In the genomic region with DNA sequence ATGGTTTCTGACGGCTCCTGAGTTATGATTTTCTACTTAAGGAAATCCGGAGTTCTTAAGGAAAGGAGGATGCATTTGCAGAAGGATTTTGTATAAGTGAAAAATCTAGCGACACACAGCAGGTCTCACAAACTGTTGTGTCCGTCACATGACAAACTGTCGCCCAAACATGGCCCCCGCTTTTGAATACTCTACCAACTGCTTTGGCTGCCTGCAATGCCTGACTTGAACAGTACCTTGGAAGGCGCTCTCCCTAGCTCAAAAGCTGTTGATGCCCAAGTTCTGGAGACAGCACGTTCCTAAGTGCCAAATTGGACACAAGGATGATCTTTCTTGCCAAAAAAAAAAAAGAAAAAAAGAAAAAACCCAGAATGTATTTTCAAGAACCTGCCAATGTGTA, we compare ENCODE assay signal across 31 cellular contexts.
DNase-seq lines count a peak whose midpoint lies in the region; ATAC-seq, FAIRE-seq and TF ChIP-seq lines count a peak whose summit lies in the region.
"Had no signal": no experiment of that assay in that cellular context is flagged by ENCODE, and none has a peak within 500 bp of the region (broad histone marks: within the 10 kb centered on the region; RNA-seq: fewer than 3 reads in every experiment).

No MANE protein-coding gene starts in this region.

- H3K27ac ChIP-seq in A549 (no peak overlapping the region), GM23338 (ENCODE audit: low read depth) (no peak overlapping the region), left lung (no peak overlapping the region)
- H3K27ac ChIP-seq: cardiac muscle cell, HL-60, left ventricle myocardium inferior had no signal

- H3K27ac Mint-ChIP-seq in GM23338, result no peak overlapping the region
- no peak overlapping the region for H3K27ac Mint-ChIP-seq in activated T-cell treated with anti-CD3 and anti-CD28 coated beads, Interleukin-2, amount 50 U/mL, for 72 hours
- H3K27ac Mint-ChIP-seq: activated CD8-positive, alpha-beta T cell treated with anti-CD3 and anti-CD28 coated beads for 36 hours; activated naive CD8-positive, alpha-beta T cell; immature natural killer cell; mesothelial cell of epicardium; naive thymus-derived CD4-positive, alpha-beta T cell had no signal

- H2AFZ ChIP-seq in GM23338, result no peak overlapping the region; the same call in 1 of the 2 replicates

- no peak for TF ChIP-seq RAD21 in A549 (conservative IDR thresholded peaks at IDR 0.05 in 1 of 2, IDR thresholded peaks at IDR 0.05 in 1 of 2)

- H3K4me3 ChIP-seq in A549, result no peak overlapping the region
- no peak overlapping the region for H3K4me3 ChIP-seq in GM23338
- H3K4me3 ChIP-seq in left lung, result no peak overlapping the region
- H3K4me3 ChIP-seq: cardiac muscle cell, left ventricle myocardium inferior had no signal

- WGBS in A549 (ENCODE audit: missing lambda C conversion rate), result 59% methylated on average over 8 of the region's 8 CpGs

- TF ChIP-seq POLR2A in A549 (IDR thresholded peaks at IDR 0.05; ENCODE audit: low read length), result no peak

- FAIRE-seq in A549 (lab: Jason Lieb, UNC), result no peak
- FAIRE-seq: endometrium, frontal cortex, small intestine had no signal

- no peaks in the 10 kb centered on the region; the same call in 2 of the 3 replicates for H3K4me1 Mint-ChIP-seq in GM23338
- H3K4me1 Mint-ChIP-seq in activated T-cell treated with anti-CD3 and anti-CD28 coated beads, Interleukin-2, amount 50 U/mL, for 72 hours (ENCODE audit: low read depth), result no peaks in the 10 kb centered on the region
- H3K4me1 Mint-ChIP-seq: immature natural killer cell had no signal

- H4K20me1 ChIP-seq in GM23338 (replicated peaks; ENCODE audit: insufficient read depth), result no peaks in the 10 kb centered on the region

- TF ChIP-seq CTCF in A549 (IDR thresholded peaks at IDR 0.05), result no peak
- peak; percentile 11 to 17; a peak in 1 of 4 replicates for TF ChIP-seq CTCF in GM23338 (conservative IDR thresholded peaks at IDR 0.05; ENCODE audit: low read depth in 2 of 2)
- no peak for TF ChIP-seq CTCF in left lung (IDR thresholded peaks at IDR 0.05)

- no peaks in the 10 kb centered on the region for H3K4me1 ChIP-seq in A549
- H3K4me1 ChIP-seq in GM23338 (ENCODE audit: insufficient read depth), result no peaks in the 10 kb centered on the region
- no peaks in the 10 kb centered on the region for H3K4me1 ChIP-seq in left lung
- H3K4me1 ChIP-seq: Caco-2, left ventricle myocardium inferior had no signal

- H3K4me3 Mint-ChIP-seq in GM23338, result no peak overlapping the region
- no peak overlapping the region for H3K4me3 Mint-ChIP-seq in activated T-cell treated with anti-CD3 and anti-CD28 coated beads, Interleukin-2, amount 50 U/mL, for 72 hours
- H3K4me3 Mint-ChIP-seq: activated CD8-positive, alpha-beta T cell treated with anti-CD3 and anti-CD28 coated beads for 36 hours; activated naive CD8-positive, alpha-beta T cell; immature natural killer cell; mesothelial cell of epicardium; naive thymus-derived CD4-positive, alpha-beta T cell had no signal

- POLR2A ChIA-PET in A549 (lab: Yijun Ruan, JAX), result interaction anchor here (0.6 kb wide), 1 partner anchor 707 kb away, joined by 3 read pairs; no protein-coding TSS in a partner anchor

- DNase-seq in A549 (ENCODE audit: low read depth in 1 of 2, low spot score in 1 of 2) (peak; percentile 7 to 14), GM23338 (ENCODE audit: low spot score) (peak; percentile 51), anterior cingulate cortex (lab: John Stamatoyannopoulos, UW) (peak in 35 of 58 donors; percentile 6 to 85 (median 39)), islet precursor cell (peak; percentile 45), nucleus accumbens (lab: John Stamatoyannopoulos, UW) (no peak), left lung (no peak)
- no peak for DNase-seq in activated CD4-positive, alpha-beta T cell treated with anti-CD3 and anti-CD28 coated beads for 48 hours
- no peak for DNase-seq in activated T-cell treated with anti-CD3 and anti-CD28 coated beads, Interleukin-2, amount 50 U/mL, for 72 hours
- DNase-seq: activated CD8-positive, alpha-beta T cell treated with anti-CD3 and anti-CD28 coated beads for 36 hours; aorta; C1 segment of cervical spinal cord; Caco-2; DMS79 treated with DMSO at 0.1 percent for 48 hours; immature natural killer cell; left ventricle myocardium inferior; naive thymus-derived CD4-positive, alpha-beta T cell; NCI-H1694; NCI-H2171 treated with DMSO at 0.1 percent for 48 hours; NCI-H524; NK-92 treated with Interleukin-12 subunit alpha and Interleukin-12 subunit beta, amount 100 ng/mL, for 24 hours; retina; small intestine; stimulated activated CD4-positive, alpha-beta T cell treated with anti-CD3 and anti-CD28 coated beads, Interleukin-2, amount 100 ng/mL, for 24 hours; trophoblast cell had no signal

- H3K79me2 ChIP-seq in GM23338 (replicated peaks; ENCODE audit: insufficient read depth), result no peaks in the 10 kb centered on the region

- no peaks in the 10 kb centered on the region for H3K27me3 ChIP-seq in GM23338 (ENCODE audit: insufficient read depth)
- no peaks in the 10 kb centered on the region for H3K27me3 ChIP-seq in left lung
- H3K27me3 ChIP-seq: cardiac muscle cell had no signal

- H3K36me3 ChIP-seq in GM23338 (ENCODE audit: insufficient read depth), result no peaks in the 10 kb centered on the region
- no peaks in the 10 kb centered on the region for H3K36me3 ChIP-seq in left lung
- H3K36me3 ChIP-seq: cardiac muscle cell, left ventricle myocardium inferior had no signal

- TF ChIP-seq EP300 in A549 (IDR thresholded peaks at IDR 0.05), result no peak

- H3K9me3 ChIP-seq in A549, result no peaks in the 10 kb centered on the region
- no peaks in the 10 kb centered on the region for H3K9me3 ChIP-seq in left lung
- H3K9me3 ChIP-seq: Caco-2, left ventricle myocardium inferior had no signal

- no peaks in the 10 kb centered on the region for H3K9me2 ChIP-seq in GM23338 (ENCODE audit: insufficient read depth)

- no peaks in the 10 kb centered on the region for H3K36me3 Mint-ChIP-seq in GM23338 (ENCODE audit: low read depth)
- no peaks in the 10 kb centered on the region for H3K36me3 Mint-ChIP-seq in activated T-cell treated with anti-CD3 and anti-CD28 coated beads, Interleukin-2, amount 50 U/mL, for 72 hours (ENCODE audit: insufficient read depth in 2 of 2)
- H3K36me3 Mint-ChIP-seq: activated naive CD8-positive, alpha-beta T cell; immature natural killer cell; mesothelial cell of epicardium had no signal

- H3K9me3 Mint-ChIP-seq in GM23338, result no peaks in the 10 kb centered on the region; the same call in 2 of the 3 replicates
- H3K9me3 Mint-ChIP-seq in activated T-cell treated with anti-CD3 and anti-CD28 coated beads, Interleukin-2, amount 50 U/mL, for 72 hours, result no peaks in the 10 kb centered on the region
- H3K9me3 Mint-ChIP-seq: activated CD8-positive, alpha-beta T cell treated with anti-CD3 and anti-CD28 coated beads for 36 hours; immature natural killer cell; mesothelial cell of epicardium had no signal

- peak; percentile 59 to 74; a peak in 5 of 6 replicates for ATAC-seq in A549
- ATAC-seq in GM23338, result peak; percentile 60; the same call in 2 of the 3 replicates
- no peak for ATAC-seq in activated T-cell treated with anti-CD3 and anti-CD28 coated beads, Interleukin-2, amount 50 U/mL, for 72 hours (replicated peaks in 1 of 2)
- no peak for ATAC-seq in left lung
- ATAC-seq: activated CD8-positive, alpha-beta T cell treated with anti-CD3 and anti-CD28 coated beads for 36 hours; naive thymus-derived CD4-positive, alpha-beta T cell; Panc1 had no signal

- intact Hi-C loops in left lung (cut with DNase I), result no loop called here

- H3K27me3 Mint-ChIP-seq in GM23338 (ENCODE audit: insufficient read depth, low read depth, poor library complexity), result no peaks in the 10 kb centered on the region
- peaks cover 3% of the 10 kb centered on the region for H3K27me3 Mint-ChIP-seq in activated T-cell treated with anti-CD3 and anti-CD28 coated beads, Interleukin-2, amount 50 U/mL, for 72 hours (ENCODE audit: low read depth)
- H3K27me3 Mint-ChIP-seq: activated CD8-positive, alpha-beta T cell treated with anti-CD3 and anti-CD28 coated beads for 36 hours had no signal

- H3F3A ChIP-seq in GM23338 (replicated peaks; ENCODE audit: low read depth), result no peaks in the 10 kb centered on the region

- CTCF ChIA-PET in A549 (lab: Yijun Ruan, JAX), result interaction anchor here (0.6 to 1.6 kb wide), 6 partner anchors 14 to 610 kb away, joined by 3 to 6 read pairs (median 4); no protein-coding TSS in a partner anchor

- H3K4me2 ChIP-seq in A549 (no peak overlapping the region), GM23338 (no peak overlapping the region)

TF ChIP-seq in A549, 52 proteins besides CTCF, POLR2A, EP300 and RAD21:
- TF ChIP-seq CHD4 (IDR thresholded peaks at IDR 0.05; ENCODE audit: borderline replicate concordance) (no peak), NPAS2 (CRISPR knock-in tag; IDR thresholded peaks at IDR 0.05; ENCODE audit: borderline replicate concordance) (no peak), SMC3 (IDR thresholded peaks at IDR 0.05) (no peak), RCOR1 (IDR thresholded peaks at IDR 0.05; ENCODE audit: low read depth, low read length) (no peak)

TF ChIP-seq in GM23338, 12 proteins besides CTCF, POLR2A, EP300 and RAD21 (continues in another document):
- TF ChIP-seq, protein P1, sequence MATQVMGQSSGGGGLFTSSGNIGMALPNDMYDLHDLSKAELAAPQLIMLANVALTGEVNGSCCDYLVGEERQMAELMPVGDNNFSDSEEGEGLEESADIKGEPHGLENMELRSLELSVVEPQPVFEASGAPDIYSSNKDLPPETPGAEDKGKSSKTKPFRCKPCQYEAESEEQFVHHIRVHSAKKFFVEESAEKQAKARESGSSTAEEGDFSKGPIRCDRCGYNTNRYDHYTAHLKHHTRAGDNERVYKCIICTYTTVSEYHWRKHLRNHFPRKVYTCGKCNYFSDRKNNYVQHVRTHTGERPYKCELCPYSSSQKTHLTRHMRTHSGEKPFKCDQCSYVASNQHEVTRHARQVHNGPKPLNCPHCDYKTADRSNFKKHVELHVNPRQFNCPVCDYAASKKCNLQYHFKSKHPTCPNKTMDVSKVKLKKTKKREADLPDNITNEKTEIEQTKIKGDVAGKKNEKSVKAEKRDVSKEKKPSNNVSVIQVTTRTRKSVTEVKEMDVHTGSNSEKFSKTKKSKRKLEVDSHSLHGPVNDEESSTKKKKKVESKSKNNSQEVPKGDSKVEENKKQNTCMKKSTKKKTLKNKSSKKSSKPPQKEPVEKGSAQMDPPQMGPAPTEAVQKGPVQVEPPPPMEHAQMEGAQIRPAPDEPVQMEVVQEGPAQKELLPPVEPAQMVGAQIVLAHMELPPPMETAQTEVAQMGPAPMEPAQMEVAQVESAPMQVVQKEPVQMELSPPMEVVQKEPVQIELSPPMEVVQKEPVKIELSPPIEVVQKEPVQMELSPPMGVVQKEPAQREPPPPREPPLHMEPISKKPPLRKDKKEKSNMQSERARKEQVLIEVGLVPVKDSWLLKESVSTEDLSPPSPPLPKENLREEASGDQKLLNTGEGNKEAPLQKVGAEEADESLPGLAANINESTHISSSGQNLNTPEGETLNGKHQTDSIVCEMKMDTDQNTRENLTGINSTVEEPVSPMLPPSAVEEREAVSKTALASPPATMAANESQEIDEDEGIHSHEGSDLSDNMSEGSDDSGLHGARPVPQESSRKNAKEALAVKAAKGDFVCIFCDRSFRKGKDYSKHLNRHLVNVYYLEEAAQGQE (IDR thresholded peaks at IDR 0.05; ENCODE audit: unreplicated experiment), result no peak
- TF ChIP-seq CREB1 (CRISPR knock-in tag; IDR thresholded peaks at IDR 0.05; ENCODE audit: low read depth) (no peak), JUNB (IDR thresholded peaks at IDR 0.05; ENCODE audit: unreplicated experiment) (no peak), NANOG (IDR thresholded peaks at IDR 0.05; ENCODE audit: borderline replicate concordance) (no peak)

Comparison
In these comparisons a context has a peak if more than half of its experiments do, and no peak if none do; other contexts are left out.
1. ATAC-seq: peak in A549 (2 of 2) and GM23338 (single experiment); none in activated T-cell treated with anti-CD3 and anti-CD28 coated beads, Interleukin-2, amount 50 U/mL, for 72 hours (0 of 2) and left lung (single experiment).
2. DNase-seq: peak in A549 (2 of 2), GM23338 (single experiment), anterior cingulate cortex (35 of 58) and islet precursor cell (single experiment); none in activated CD4-positive, alpha-beta T cell treated with anti-CD3 and anti-CD28 coated beads for 48 hours (single experiment), nucleus accumbens (0 of 56), activated T-cell treated with anti-CD3 and anti-CD28 coated beads, Interleukin-2, amount 50 U/mL, for 72 hours (0 of 2) and left lung (0 of 2).
3. CTCF ChIP-seq: peak in GM23338 (2 of 2); none in A549 (single experiment) and left lung (0 of 2).